1 cellular context compared by ENCODE assay signal in the genomic region with DNA sequence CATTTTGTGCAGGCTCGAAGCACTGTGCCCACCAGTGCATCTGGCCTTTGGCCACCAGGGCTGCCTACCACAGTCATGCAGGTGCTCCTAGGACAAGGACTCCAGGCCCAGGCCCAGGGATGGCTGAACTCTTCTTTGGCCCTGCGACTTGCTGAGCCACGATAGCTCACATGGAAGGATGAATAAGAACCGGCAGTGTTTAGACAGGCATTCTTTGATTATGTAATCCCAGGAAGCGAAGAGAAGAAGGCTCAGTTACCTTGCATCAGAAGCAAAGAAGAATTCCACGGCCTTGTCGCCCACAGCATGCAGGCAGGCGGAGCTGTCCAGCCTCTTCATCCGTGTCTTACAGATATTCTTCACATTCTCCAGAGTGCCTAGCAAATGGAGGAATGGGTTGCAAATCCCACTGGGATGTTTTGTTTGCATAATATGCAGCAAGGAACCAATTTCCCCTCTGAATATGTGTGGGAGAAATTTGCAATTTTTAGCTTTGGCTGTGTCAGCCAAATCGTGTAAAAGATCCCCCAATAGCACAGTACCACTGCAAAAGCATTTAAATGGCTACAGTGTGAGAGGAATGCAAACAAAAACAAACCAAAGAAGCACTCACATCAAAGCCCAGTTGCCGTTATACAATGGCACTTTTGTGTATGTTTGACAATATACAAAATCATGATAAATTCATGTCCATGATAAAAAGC.
TF ChIP-seq lines count a peak whose summit lies in the region.

No MANE protein-coding gene starts in this region.

TF ChIP-seq in HEK293, 187 proteins besides CTCF, POLR2A, EP300 and RAD21 (continued from another document):
- peak; percentile 76 for TF ChIP-seq REST (tag by site-specific recombination; IDR thresholded peaks at IDR 0.05)
- TF ChIP-seq ZNF629 (tag by site-specific recombination; IDR thresholded peaks at IDR 0.05), result no peak
- no peak for TF ChIP-seq ZNF202 (tag by site-specific recombination; IDR thresholded peaks at IDR 0.05; ENCODE audit: borderline replicate concordance)
